In the genomic region with DNA sequence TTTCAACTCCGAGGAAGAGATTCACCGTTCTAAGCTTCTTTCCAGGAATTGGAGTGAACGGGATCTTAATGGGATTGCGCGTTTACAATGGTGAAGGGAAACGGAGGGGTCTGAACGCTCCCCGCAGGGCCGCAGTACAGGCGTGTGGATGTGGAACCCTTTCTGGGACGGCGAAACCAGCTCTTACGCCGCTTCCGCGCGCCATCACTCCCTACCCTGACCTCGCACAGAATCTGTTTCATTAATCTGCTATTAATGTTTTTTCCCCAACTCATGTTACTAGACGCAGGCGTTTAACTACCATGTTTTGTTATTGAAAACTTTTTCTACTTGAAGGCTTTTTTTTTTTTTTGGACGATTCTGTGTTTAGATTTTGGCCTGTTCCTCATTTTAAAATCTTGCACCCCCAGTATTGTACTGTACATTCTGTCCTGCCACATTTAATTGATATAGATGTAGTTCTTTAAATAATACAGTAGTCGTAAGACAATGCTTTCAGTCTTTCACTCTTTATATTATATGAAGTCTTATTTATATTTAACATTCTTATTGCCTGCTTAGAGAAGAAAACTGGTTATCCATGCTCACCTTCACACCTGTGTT, we compare ENCODE assay signal across 8 cellular contexts. TPM values are rescaled to one million over a fixed set of nuclear protein-coding genes. Genes with fewer than 3 reads are reported as not detected.
A peak's percentile ranks its signal among the peaks of the same experiment; 100 is the strongest.
DNase-seq lines count a peak whose midpoint lies in the region; ATAC-seq and TF ChIP-seq lines count a peak whose summit lies in the region.

No MANE protein-coding gene starts in this region.

- H3K27ac ChIP-seq in breast epithelium = peak overlapping the region; percentile 97 to 99
- peak overlapping the region; percentile 87 to 96 (median 95) for H3K27ac ChIP-seq in right lobe of liver
- H3K27ac ChIP-seq in substantia nigra (ENCODE audit: low read depth, low read length, poor library complexity, severe bottlenecking) = peak overlapping the region; percentile 95

- peak; percentile 28 for ATAC-seq in HG02884 (IDR thresholded peaks at IDR 0.05; ENCODE audit: unreplicated experiment)
- ATAC-seq in right lobe of liver = peak; percentile 46 to 64 (median 56)

- H3K9me3 ChIP-seq in breast epithelium = no peaks in the 10 kb centered on the region
- no peaks in the 10 kb centered on the region for H3K9me3 ChIP-seq in right lobe of liver

- intact Hi-C loops in breast epithelium (cut with DNase I; ENCODE audit: low total_unique reads) (loop anchor here (2.0 kb wide), 1 partner anchor 72 kb away; no protein-coding TSS in a partner anchor), right lobe of liver (cut with DNase I) (no loop called here)

- H3K4me1 ChIP-seq in breast epithelium (no peaks in the 10 kb centered on the region), right lobe of liver (peaks cover 0 to 6% (median 3%) of the 10 kb centered on the region in 4 donors)

- H3K4me3 ChIP-seq in breast epithelium (peak overlapping the region; percentile 65 to 93 (median 69)), right lobe of liver (peak overlapping the region; percentile 82 to 91 (median 83))

- TF ChIP-seq POLR2A in breast epithelium (IDR thresholded peaks at IDR 0.05) (no peak), right lobe of liver (IDR thresholded peaks at IDR 0.05) (no peak)

- 2% methylated on average over 8 of the region's 22 CpGs for WGBS in right lobe of liver (ENCODE audit: insufficient coverage, low coverage, low lambda C conversion rate, missing lambda C conversion rate)

- H3K36me3 ChIP-seq in breast epithelium = no peaks in the 10 kb centered on the region
- no peaks in the 10 kb centered on the region for H3K36me3 ChIP-seq in right lobe of liver

- TF ChIP-seq CTCF in breast epithelium (IDR thresholded peaks at IDR 0.05) (no peak), right lobe of liver (IDR thresholded peaks at IDR 0.05) (no peak)

- H3K27me3 ChIP-seq in breast epithelium (no peaks in the 10 kb centered on the region), right lobe of liver (no peaks in the 10 kb centered on the region)

- peak; percentile 5 for DNase-seq in stimulated activated CD8-positive, alpha-beta memory T cell treated with anti-CD3 and anti-CD28 coated beads, Interleukin-12 subunit alpha, Interleukin-12 subunit beta, amount 100 ng/mL, for 24 hours (ENCODE audit: extremely low read depth)
- no peak for DNase-seq in stimulated activated CD8-positive, alpha-beta memory T cell treated with anti-CD3 and anti-CD28 coated beads, Interleukin-4, amount 100 ng/mL, for 48 hours
- DNase-seq in NOMO-1 (lab: John Stamatoyannopoulos, UW; ENCODE audit: unreplicated experiment in 2 of 2) (peak; percentile 45 to 51), breast epithelium (ENCODE audit: low spot score in 2 of 2) (no peak), right lobe of liver (peak in 2 of 3 donors; percentile 53 to 57), substantia nigra (lab: John Stamatoyannopoulos, UW) (peak in 22 of 49 donors; percentile 13 to 69 (median 44)), GOT3 (lab: John Stamatoyannopoulos, UW) (no peak)

RNA-seq across cellular contexts. Expression of gene SUPT3H, which starts 0.7 kb away (rescaled TPM):
- 10 to 100 TPM in 2 of 3 donors, 1 to 10 TPM in 1; 6.9 to 15.1 (median 13.6) TPM for total RNA-seq in breast epithelium
- 1 to 10 TPM in 5 of 6 experiments, under 1 TPM in 1; 0.95 to 2.8 (median 2.0) TPM for total RNA-seq in right lobe of liver

RNA-seq across cellular contexts. Expression of gene RUNX2, which starts 50.3 kb away (rescaled TPM):
- 1 to 10 TPM; 2.7 to 7.3 (median 7.2) TPM for total RNA-seq in breast epithelium
- under 1 TPM; 0.15 to 0.80 (median 0.43) TPM for total RNA-seq in right lobe of liver

Comparison
In these comparisons a context has a peak if more than half of its experiments do, and no peak if none do; other contexts are left out.
1. DNase-seq: peak in stimulated activated CD8-positive, alpha-beta memory T cell treated with anti-CD3 and anti-CD28 coated beads, Interleukin-12 subunit alpha, Interleukin-12 subunit beta, amount 100 ng/mL, for 24 hours (single experiment), NOMO-1 (2 of 2) and right lobe of liver (2 of 3); none in stimulated activated CD8-positive, alpha-beta memory T cell treated with anti-CD3 and anti-CD28 coated beads, Interleukin-4, amount 100 ng/mL, for 48 hours (single experiment), breast epithelium (0 of 2) and GOT3 (single experiment).
2. Peak in every context shown above with its lines, with median percentiles within 50 percentile points of each other: H3K27ac ChIP-seq.